In the genomic region with DNA sequence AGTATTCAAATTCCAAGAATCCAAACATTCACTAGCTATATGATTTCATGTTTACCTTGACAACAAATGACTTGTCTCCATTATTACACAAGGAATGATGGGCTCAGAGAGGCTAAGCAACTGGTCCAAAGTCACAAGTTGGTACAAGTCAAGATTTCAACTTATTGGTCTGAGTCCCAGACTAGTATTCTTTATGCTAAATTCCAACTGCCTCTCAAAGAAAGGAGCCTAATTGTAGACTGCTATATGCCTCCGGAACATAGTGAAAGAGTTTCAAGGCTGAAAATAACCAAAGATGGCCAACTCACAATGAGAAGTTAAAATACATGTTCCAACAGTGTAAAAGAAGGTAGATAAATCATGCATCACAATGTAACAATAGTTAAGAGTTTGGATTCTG, we compare ENCODE assay signal across 8 cellular contexts. TPM values are rescaled to one million over a fixed set of nuclear protein-coding genes. Genes with fewer than 3 reads are reported as not detected.
DNase-seq lines count a peak whose midpoint lies in the region; ATAC-seq, FAIRE-seq and TF ChIP-seq lines count a peak whose summit lies in the region.
"Had no signal": no experiment of that assay in that cellular context is flagged by ENCODE, and none has a peak within 500 bp of the region (broad histone marks: within the 10 kb centered on the region; RNA-seq: fewer than 3 reads in every experiment).

No MANE protein-coding gene starts in this region.

- peaks cover 22% of the 10 kb centered on the region for H3K36me3 Mint-ChIP-seq in T-helper 17 cell (ENCODE audit: low read depth)

- H3K4me1 ChIP-seq in skeletal muscle tissue (ENCODE audit: control insufficient read depth in 3 of 3, insufficient read depth in 3 of 3, low read length in 3 of 3): peaks cover 15 to 48% (median 35%) of the 10 kb centered on the region in 3 donors

- peak overlapping the region; percentile 99 for H3K4me3 Mint-ChIP-seq in T-helper 17 cell

- H3K27ac ChIP-seq in skeletal muscle tissue (ENCODE audit: low read depth, low read length): no peak overlapping the region

- peak overlapping the region; percentile 92 for H3K4me3 ChIP-seq in fibroblast of villous mesenchyme (ENCODE audit: low read depth, low read length)
- H3K4me3 ChIP-seq in skeletal muscle tissue (ENCODE audit: low read length in 3 of 3): peak overlapping the region in 2 of 3 donors; percentile 41 to 50

- FAIRE-seq in GM18507 (lab: Jason Lieb, UNC): peak; percentile 75

- TF ChIP-seq CTCF in fibroblast of villous mesenchyme (IDR thresholded peaks at IDR 0.05; ENCODE audit: insufficient read depth, low read depth, low read length): no peak

- H3K9ac ChIP-seq in skeletal muscle tissue (ENCODE audit: low read depth in 1 of 3, low read length in 3 of 3): no peak overlapping the region

- H3K27ac Mint-ChIP-seq in T-helper 17 cell: peak overlapping the region; percentile 99

- H3K4me1 Mint-ChIP-seq in T-helper 17 cell: peaks cover 62% of the 10 kb centered on the region

- ATAC-seq in T-helper 17 cell: no peak

- H3K9me3 ChIP-seq in T-helper 17 cell (ENCODE audit: control insufficient read depth, low read length, poor library complexity, severe bottlenecking): peaks cover 14% of the 10 kb centered on the region
- H3K9me3 ChIP-seq in skeletal muscle tissue (ENCODE audit: control insufficient read depth in 3 of 3, low read length in 3 of 3): no peaks in the 10 kb centered on the region

- H3K27me3 ChIP-seq in skeletal muscle tissue (ENCODE audit: control insufficient read depth in 3 of 3, insufficient read depth in 3 of 3, low read length in 3 of 3): no peaks in the 10 kb centered on the region

- H3K36me3 ChIP-seq in skeletal muscle tissue (ENCODE audit: control insufficient read depth in 3 of 3, insufficient read depth in 3 of 3, low read length in 3 of 3): peaks cover 0 to 2% (median under 1%) of the 10 kb centered on the region in 3 donors

- H3K27me3 Mint-ChIP-seq in T-helper 17 cell: no peaks in the 10 kb centered on the region

- no peak for DNase-seq in GM18507 (ENCODE audit: extremely low spot score, insufficient read length, low read depth)
- no peak for DNase-seq in T-helper 17 cell
- DNase-seq in fibroblast of villous mesenchyme (ENCODE audit: low read depth): no peak
- no peak for DNase-seq in NK-92 treated with Interleukin-12 subunit alpha and Interleukin-12 subunit beta, amount 100 ng/mL, for 24 hours (lab: John Stamatoyannopoulos, UW)
- DNase-seq in NCI-H2081 treated with DMSO at 0.1 percent for 48 hours (lab: John Stamatoyannopoulos, UW): no peak
- no peak for DNase-seq in NCI-H446 treated with DMSO at 0.1 percent for 48 hours (lab: John Stamatoyannopoulos, UW)
- DNase-seq: Kasumi-1 had no signal

RNA-seq across cellular contexts. Expression of a gene that starts 7.5 kb away (rescaled TPM):
- total RNA-seq in T-helper 17 cell: 1,000 to 10,000 TPM; 1,109 to 1,137 TPM
- 4.8 and 5.6 TPM in 2 replicates for total RNA-seq in fibroblast of villous mesenchyme
- total RNA-seq in skeletal muscle tissue: 26.1 TPM

Comparison
In these comparisons a context has a peak if more than half of its experiments do, and no peak if none do; other contexts are left out.
1. RNA of a gene that starts 7.5 kb away (total RNA-seq): 1,109 to 1,137 TPM in T-helper 17 cell; 26.1 TPM in skeletal muscle tissue (single experiment) and 4.8 to 5.6 TPM in fibroblast of villous mesenchyme; every median in the first group is over 10 times any median in the second.